ENCODE assay signal across 8 cellular contexts in genomic region chr18:9136315-9137141, GRCh38. TPM values are rescaled to one million over a fixed set of nuclear protein-coding genes. Genes with fewer than 3 reads are reported as not detected.
DNase-seq lines count a peak whose midpoint lies in the region; ATAC-seq and TF ChIP-seq lines count a peak whose summit lies in the region.

Gene ANKRD12, plus strand, starts transcription at chr18:9136781. Its CDS starts 45,652 bp downstream, at chr18:9182433.

- peaks cover 14% of the 10 kb centered on the region for H3K36me3 Mint-ChIP-seq in CD4-positive, CD25-positive, alpha-beta regulatory T cell
- H3K36me3 Mint-ChIP-seq in activated CD4-positive, alpha-beta memory T cell treated with anti-CD3 and anti-CD28 coated beads for 36 hours: peaks cover 58% of the 10 kb centered on the region

- peaks cover 67% of the 10 kb centered on the region for H3K4me1 ChIP-seq in CD4-positive, CD25-positive, alpha-beta regulatory T cell (ENCODE audit: control insufficient read depth, insufficient read depth, low read length, poor library complexity, severe bottlenecking)
- H3K4me1 ChIP-seq in right lobe of liver: peaks cover 0 to 66% (median 25%) of the 10 kb centered on the region in 4 donors

- peak within 1 kb of the TSS; percentile 100 for H3K4me3 ChIP-seq in CD4-positive, CD25-positive, alpha-beta regulatory T cell (ENCODE audit: low read depth, low read length)
- H3K4me3 ChIP-seq in right lobe of liver: peak within 1 kb of the TSS; percentile 52 to 77 (median 64)

- H3K27ac Mint-ChIP-seq in CD4-positive, CD25-positive, alpha-beta regulatory T cell: peak within 1 kb of the TSS; percentile 96 to 99 (median 98)
- peak within 1 kb of the TSS; percentile 98 for H3K27ac Mint-ChIP-seq in activated CD4-positive, alpha-beta memory T cell treated with anti-CD3 and anti-CD28 coated beads for 36 hours

- 0% methylated on average over 37 of the region's 94 CpGs for WGBS in right lobe of liver (ENCODE audit: insufficient coverage, low coverage, low lambda C conversion rate, missing lambda C conversion rate)

- peaks cover 8% of the 10 kb centered on the region for H3K27me3 Mint-ChIP-seq in CD4-positive, CD25-positive, alpha-beta regulatory T cell
- no peaks in the 10 kb centered on the region for H3K27me3 Mint-ChIP-seq in activated CD4-positive, alpha-beta memory T cell treated with anti-CD3 and anti-CD28 coated beads for 36 hours

- peak; percentile 97 to 98 (median 98) for DNase-seq in CD4-positive, CD25-positive, alpha-beta regulatory T cell
- DNase-seq in HK-2 (ENCODE audit: unreplicated experiment): peak; percentile 93
- DNase-seq in NCI-H82 treated with DMSO at 0.1 percent for 48 hours (lab: John Stamatoyannopoulos, UW; ENCODE audit: unreplicated experiment): peak; percentile 75
- DNase-seq in activated CD4-positive, alpha-beta memory T cell treated with anti-CD3 and anti-CD28 coated beads for 36 hours: peak; percentile 99
- peak; percentile 94 to 99 for DNase-seq in dermis microvascular lymphatic vessel endothelial cell (ENCODE audit: low read depth in 2 of 2)
- DNase-seq in right lobe of liver: peak; percentile 98 to 99 (median 99)
- peak; percentile 96 for DNase-seq in stimulated activated CD4-positive, alpha-beta T cell treated with anti-CD3 and anti-CD28 coated beads, Interleukin-4, amount 100 ng/mL, for 24 hours

- POLR2A ChIA-PET in activated CD4-positive, alpha-beta memory T cell treated with anti-CD3 and anti-CD28 coated beads for 36 hours (lab: Charles Lee): interaction anchor here (0.8 to 8.0 kb wide), 17 partner anchors 11 to 108 kb away, joined by 3 to 178 read pairs (median 12); partner anchors contain the start of gene NDUFV2

- TF ChIP-seq POLR2A in right lobe of liver (IDR thresholded peaks at IDR 0.05): peak; percentile 89

- peaks cover 22% of the 10 kb centered on the region for H3K36me3 ChIP-seq in CD4-positive, CD25-positive, alpha-beta regulatory T cell (ENCODE audit: control insufficient read depth, insufficient read depth, low read length)
- H3K36me3 ChIP-seq in right lobe of liver: peaks cover 3 to 14% (median 8%) of the 10 kb centered on the region in 4 donors

- peak within 1 kb of the TSS; percentile 94 to 99 (median 98) for H3K4me3 Mint-ChIP-seq in CD4-positive, CD25-positive, alpha-beta regulatory T cell
- peak within 1 kb of the TSS; percentile 95 for H3K4me3 Mint-ChIP-seq in activated CD4-positive, alpha-beta memory T cell treated with anti-CD3 and anti-CD28 coated beads for 36 hours

- H3K9me3 Mint-ChIP-seq in CD4-positive, CD25-positive, alpha-beta regulatory T cell: no peaks in the 10 kb centered on the region
- H3K9me3 Mint-ChIP-seq in activated CD4-positive, alpha-beta memory T cell treated with anti-CD3 and anti-CD28 coated beads for 36 hours: no peaks in the 10 kb centered on the region

- intact Hi-C loops in activated CD4-positive, alpha-beta memory T cell treated with anti-CD3 and anti-CD28 coated beads for 36 hours (cut with micrococcal nuclease): loop anchor here (1.0 to 10.0 kb wide), 9 partner anchors 19 to 778 kb away; partner anchors contain the start of genes MTCL1, NDUFV2, RAB12 and RALBP1
- intact Hi-C loops in right lobe of liver (cut with DNase I): no loop called here

- peak; percentile 78 to 82 for ATAC-seq in CD4-positive, CD25-positive, alpha-beta regulatory T cell (ENCODE audit: low read depth in 2 of 2)
- ATAC-seq in GM19455 (IDR thresholded peaks at IDR 0.05; ENCODE audit: unreplicated experiment) (peak; percentile 66), right lobe of liver (peak; percentile 85 to 96 (median 92))

- peak within 1 kb of the TSS; percentile 97 for H3K27ac ChIP-seq in CD4-positive, CD25-positive, alpha-beta regulatory T cell (ENCODE audit: insufficient read depth, low read length, poor library complexity, severe bottlenecking)
- peak within 1 kb of the TSS; percentile 92 to 94 (median 93) for H3K27ac ChIP-seq in right lobe of liver

- no peaks in the 10 kb centered on the region for H3K9me3 ChIP-seq in CD4-positive, CD25-positive, alpha-beta regulatory T cell (ENCODE audit: control insufficient read depth in 2 of 2, low read length in 2 of 2)
- no peaks in the 10 kb centered on the region for H3K9me3 ChIP-seq in right lobe of liver

- peaks cover 51 to 73% (median 54%) of the 10 kb centered on the region in 4 donors for H3K4me1 Mint-ChIP-seq in CD4-positive, CD25-positive, alpha-beta regulatory T cell
- H3K4me1 Mint-ChIP-seq in activated CD4-positive, alpha-beta memory T cell treated with anti-CD3 and anti-CD28 coated beads for 36 hours (ENCODE audit: low read depth): peaks cover 52% of the 10 kb centered on the region

- H3K27me3 ChIP-seq in CD4-positive, CD25-positive, alpha-beta regulatory T cell (ENCODE audit: control insufficient read depth, insufficient read depth, low read length): no peaks in the 10 kb centered on the region
- no peaks in the 10 kb centered on the region for H3K27me3 ChIP-seq in right lobe of liver

- CTCF ChIA-PET in activated CD4-positive, alpha-beta memory T cell treated with anti-CD3 and anti-CD28 coated beads for 36 hours (lab: Charles Lee): interaction anchor here (0.6 to 3.2 kb wide), 6 partner anchors 10 to 575 kb away, joined by 3 to 9 read pairs (median 4); no protein-coding TSS in a partner anchor

- TF ChIP-seq CTCF in right lobe of liver (IDR thresholded peaks at IDR 0.05): no peak

RNA-seq across cellular contexts. Expression of gene ANKRD12, which starts in this region (rescaled TPM):
- 200 TPM for total RNA-seq in CD4-positive, CD25-positive, alpha-beta regulatory T cell
- 10 to 100 TPM; 28.2 to 41.9 (median 37.0) TPM for polyA plus RNA-seq in CD4-positive, CD25-positive, alpha-beta regulatory T cell
- total RNA-seq in activated CD4-positive, alpha-beta memory T cell treated with anti-CD3 and anti-CD28 coated beads for 36 hours: 10 to 100 TPM; 77.8 to 83.9 TPM
- 14.0 and 16.2 TPM in 2 replicates for total RNA-seq in dermis microvascular lymphatic vessel endothelial cell
- 10 to 100 TPM; 12.3 to 38.7 (median 21.4) TPM for total RNA-seq in right lobe of liver

Comparison
In these comparisons a context has a peak if more than half of its experiments do, and no peak if none do; other contexts are left out.
1. Peak in every context shown above with its lines: DNase-seq, ATAC-seq, H3K4me3 ChIP-seq and H3K27ac ChIP-seq.